8 cellular contexts compared by ENCODE assay signal in genomic region chr1:8702848-8703810, GRCh38.
DNase-seq lines count a peak whose midpoint lies in the region; ATAC-seq and TF ChIP-seq lines count a peak whose summit lies in the region.

No MANE protein-coding gene starts in this region.

- no peaks in the 10 kb centered on the region for H3K27me3 ChIP-seq in KMS-11 (ENCODE audit: insufficient read depth, low read depth)
- H3K27me3 ChIP-seq in Peyer's patch, result no peaks in the 10 kb centered on the region
- peaks cover 3 to 27% of the 10 kb centered on the region in 2 donors for H3K27me3 ChIP-seq in naive thymus-derived CD4-positive, alpha-beta T cell (ENCODE audit: control insufficient read depth in 2 of 2, insufficient read depth in 2 of 2, low read length in 2 of 2)
- no peaks in the 10 kb centered on the region for H3K27me3 ChIP-seq in stomach

- TF ChIP-seq POLR2A in Peyer's patch (IDR thresholded peaks at IDR 0.05) (peak; percentile 74 to 77), stomach (IDR thresholded peaks at IDR 0.05) (no peak)

- no peak for TF ChIP-seq EP300 in stomach (IDR thresholded peaks at IDR 0.05)

- peaks cover 40% of the 10 kb centered on the region for H3K79me2 ChIP-seq in KMS-11 (ENCODE audit: insufficient read depth, low read depth)

- H3K4me3 ChIP-seq in KMS-11 (IDR thresholded peaks at IDR 0.05; ENCODE audit: insufficient read depth, low read depth, low read length) (no peak overlapping the region), Peyer's patch (peak overlapping the region; percentile 60 to 76 (median 67)), fibroblast of pulmonary artery (replicated peaks; ENCODE audit: low read depth, low read length) (peak overlapping the region; percentile 60), stomach (peak overlapping the region; percentile 64 to 72 (median 67))
- peak overlapping the region; percentile 28 for H3K4me3 ChIP-seq in naive thymus-derived CD4-positive, alpha-beta T cell (ENCODE audit: low read length)

- peak overlapping the region; percentile 83 for H3K9ac ChIP-seq in KMS-11

- H3K4me1 Mint-ChIP-seq in naive thymus-derived CD4-positive, alpha-beta T cell, result peaks cover 19 to 53% (median 30%) of the 10 kb centered on the region in 7 donors

- peak overlapping the region; percentile 61 for H3K27ac ChIP-seq in KMS-11
- peak overlapping the region; percentile 75 to 90 (median 87) for H3K27ac ChIP-seq in Peyer's patch
- H3K27ac ChIP-seq in naive thymus-derived CD4-positive, alpha-beta T cell (ENCODE audit: low read depth, low read length), result no peak overlapping the region
- peak overlapping the region; percentile 87 to 97 (median 95) for H3K27ac ChIP-seq in stomach

- CTCF ChIA-PET in naive thymus-derived CD4-positive, alpha-beta T cell (lab: Charles Lee), result interaction anchor here (0.6 kb wide), 1 partner anchor 107 kb away, joined by 3 read pairs; no protein-coding TSS in a partner anchor

- H3K9me3 ChIP-seq in Peyer's patch (no peaks in the 10 kb centered on the region), stomach (no peaks in the 10 kb centered on the region)
- H3K9me3 ChIP-seq in naive thymus-derived CD4-positive, alpha-beta T cell (ENCODE audit: control insufficient read depth in 2 of 3, low read length in 3 of 3), result no peaks in the 10 kb centered on the region

- H2AFZ ChIP-seq in KMS-11 (ENCODE audit: low read depth), result peak overlapping the region; percentile 52; the same call in 1 of the 2 replicates

- peak overlapping the region in 6 of 9 donors; percentile 8 to 89 (median 48) for H3K27ac Mint-ChIP-seq in naive thymus-derived CD4-positive, alpha-beta T cell

- H3K4me3 Mint-ChIP-seq in naive thymus-derived CD4-positive, alpha-beta T cell, result peak overlapping the region; percentile 79 to 92 (median 86)

- WGBS in stomach, 5 donors, result 0 to 2% (median 1%) methylated on average over 47 to 88 of the region's 88 CpGs

- intact Hi-C loops in naive thymus-derived CD4-positive, alpha-beta T cell (cut with micrococcal nuclease), result loop anchor here (1.0 to 10.0 kb wide), 7 partner anchors 7 to 551 kb away; partner anchors contain the start of genes RERE (in 2 of the 2) and GPR157 (in 1 of the 2)
- intact Hi-C loops in stomach (cut with DNase I; ENCODE audit: low total_unique reads), result no loop called here

- peak; percentile 47 for ATAC-seq in GM21717 (IDR thresholded peaks at IDR 0.05; ENCODE audit: unreplicated experiment)
- peak; percentile 72 for ATAC-seq in naive thymus-derived CD4-positive, alpha-beta T cell

- DNase-seq in DMS53 treated with DMSO at 0.1 percent for 48 hours (lab: John Stamatoyannopoulos, UW; ENCODE audit: unreplicated experiment) (peak; percentile 94), Peyer's patch (peak; percentile 84 to 95 (median 94)), fibroblast of pulmonary artery (ENCODE audit: low read depth) (peak; percentile 93), stomach (peak; percentile 94)
- DNase-seq in activated T-helper 9 cell treated with anti-CD3 and anti-CD28 coated beads, Interleukin-2, amount 50 U/mL, for 16 hours (ENCODE audit: low read depth), result peak; percentile 29
- DNase-seq in naive thymus-derived CD4-positive, alpha-beta T cell, result peak in 7 of 9 donors; percentile 22 to 83 (median 40)

- H3K4me1 ChIP-seq in KMS-11 (ENCODE audit: low read depth, poor library complexity, severe bottlenecking), result peaks cover 52% of the 10 kb centered on the region
- H3K4me1 ChIP-seq in Peyer's patch, result peaks cover 0 to 22% (median 5%) of the 10 kb centered on the region in 4 donors
- peaks cover 19 to 23% of the 10 kb centered on the region in 2 donors for H3K4me1 ChIP-seq in naive thymus-derived CD4-positive, alpha-beta T cell (ENCODE audit: control insufficient read depth in 2 of 2, insufficient read depth in 2 of 2, low read length in 2 of 2)
- peaks cover 24 to 82% (median 54%) of the 10 kb centered on the region in 4 donors for H3K4me1 ChIP-seq in stomach

- H3K9me3 Mint-ChIP-seq in naive thymus-derived CD4-positive, alpha-beta T cell, result peaks cover 0 to 6% (median 0%) of the 10 kb centered on the region in 11 donors

- H3K36me3 Mint-ChIP-seq in naive thymus-derived CD4-positive, alpha-beta T cell, result peaks cover 0 to 4% (median 2%) of the 10 kb centered on the region in 5 donors

- H3K27me3 Mint-ChIP-seq in naive thymus-derived CD4-positive, alpha-beta T cell, result peaks cover 9 to 56% (median 54%) of the 10 kb centered on the region in 5 donors

- POLR2A ChIA-PET in naive thymus-derived CD4-positive, alpha-beta T cell (lab: Charles Lee), result interaction anchor here (0.7 to 1.0 kb wide), 4 partner anchors 9 to 183 kb away, joined by 3 read pairs; no protein-coding TSS in a partner anchor

- TF ChIP-seq CTCF in KMS-11 (conservative IDR thresholded peaks at IDR 0.05; ENCODE audit: low read depth, low read length), result no peak
- peak in 4 of 6 experiments; percentile 20 to 54 (median 48) for TF ChIP-seq CTCF in Peyer's patch (IDR thresholded peaks at IDR 0.05)
- TF ChIP-seq CTCF in fibroblast of pulmonary artery (IDR thresholded peaks at IDR 0.05; ENCODE audit: low read length, missing control alignments), result no peak
- TF ChIP-seq CTCF in stomach (IDR thresholded peaks at IDR 0.05), result peak in 2 of 7 experiments; percentile 7 to 48

- H3K4me2 ChIP-seq in KMS-11, result peak overlapping the region; percentile 75

- no peaks in the 10 kb centered on the region for H4K20me1 ChIP-seq in KMS-11 (ENCODE audit: insufficient read depth)

- H3K36me3 ChIP-seq in KMS-11 (ENCODE audit: insufficient read depth), result no peaks in the 10 kb centered on the region
- no peaks in the 10 kb centered on the region for H3K36me3 ChIP-seq in Peyer's patch
- no peaks in the 10 kb centered on the region for H3K36me3 ChIP-seq in naive thymus-derived CD4-positive, alpha-beta T cell (ENCODE audit: control insufficient read depth in 2 of 3, insufficient read depth in 3 of 3, low read length in 3 of 3)
- H3K36me3 ChIP-seq in stomach, result no peaks in the 10 kb centered on the region

Comparison
In these comparisons a context has a peak if more than half of its experiments do, and no peak if none do; other contexts are left out.
1. DNase-seq: peak in every context shown above with its lines; median percentile 94 in DMS53 treated with DMSO at 0.1 percent for 48 hours; 94 in Peyer's patch; 94 in stomach; 93 in fibroblast of pulmonary artery; 40 in naive thymus-derived CD4-positive, alpha-beta T cell; 29 in activated T-helper 9 cell treated with anti-CD3 and anti-CD28 coated beads, Interleukin-2, amount 50 U/mL, for 16 hours.
2. CTCF ChIP-seq: peak in Peyer's patch (4 of 6); none in KMS-11 (single experiment) and fibroblast of pulmonary artery (single experiment).
3. POLR2A ChIP-seq: peak in Peyer's patch (2 of 2); none in stomach (0 of 4).